Comparison of ENCODE assay signal across 11 cellular contexts in the genomic region with DNA sequence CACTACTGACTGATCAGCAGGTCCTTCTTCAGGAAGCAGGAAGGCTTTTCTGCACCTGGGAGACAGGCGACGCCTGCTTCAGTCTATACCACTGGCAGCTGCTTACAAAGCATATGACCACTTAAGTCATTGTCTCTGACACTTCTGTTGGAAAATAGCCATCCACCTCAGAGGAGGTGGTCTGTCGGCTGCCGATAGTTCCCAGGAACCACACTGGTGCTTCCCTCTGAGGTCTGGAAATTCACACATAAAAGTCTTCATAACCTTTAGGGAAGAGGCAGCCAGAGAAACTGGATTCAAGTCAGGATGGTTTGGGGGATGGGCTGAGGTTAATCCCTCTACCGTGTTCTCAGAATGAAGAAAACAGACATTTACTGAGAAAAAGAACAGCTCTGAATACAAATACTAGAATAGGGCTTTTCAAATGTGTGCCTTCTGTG. TPM values are rescaled to one million over a fixed set of nuclear protein-coding genes. Genes with fewer than 3 reads are reported as not detected.
A peak's percentile ranks its signal among the peaks of the same experiment; 100 is the strongest.
DNase-seq lines count a peak whose midpoint lies in the region; TF ChIP-seq lines count a peak whose summit lies in the region.
"Had no signal": no experiment of that assay in that cellular context is flagged by ENCODE, and none has a peak within 500 bp of the region (broad histone marks: within the 10 kb centered on the region; RNA-seq: fewer than 3 reads in every experiment).

No MANE protein-coding gene starts in this region.

- peak overlapping the region; percentile 20 for H3K4me3 ChIP-seq in BE2C (ENCODE audit: low read depth, low read length)
- H3K4me3 ChIP-seq in mesodermal cell (ENCODE audit: extremely low read depth, insufficient read depth, low read length, poor library complexity, severe bottlenecking): no peak overlapping the region
- H3K4me3 ChIP-seq: psoas muscle had no signal

- peak overlapping the region; percentile 97 for H3K27ac ChIP-seq in mesodermal cell (ENCODE audit: low read depth, low read length, severe bottlenecking)

- no peaks in the 10 kb centered on the region for H3K4me1 Mint-ChIP-seq in activated CD4-positive, alpha-beta memory T cell treated with anti-CD3 and anti-CD28 coated beads, Interleukin-2, amount 10 ng/mL, durations not matched to agents 7 days and 5 days

- no peak for TF ChIP-seq CTCF in BE2C (IDR thresholded peaks at IDR 0.05; ENCODE audit: low read depth, low read length)

- H3K9me3 ChIP-seq in BE2C (no peaks in the 10 kb centered on the region), mesodermal cell (ENCODE audit: control insufficient read depth, low read length) (no peaks in the 10 kb centered on the region)
- H3K9me3 ChIP-seq: psoas muscle had no signal

- no peaks in the 10 kb centered on the region for H3K36me3 Mint-ChIP-seq in activated CD4-positive, alpha-beta memory T cell treated with anti-CD3 and anti-CD28 coated beads, Interleukin-2, amount 10 ng/mL, durations not matched to agents 7 days and 5 days (ENCODE audit: low read depth)

- H3K36me3 ChIP-seq in BE2C: no peaks in the 10 kb centered on the region
- H3K36me3 ChIP-seq in mesodermal cell (ENCODE audit: control insufficient read depth, insufficient read depth, low read length): no peaks in the 10 kb centered on the region

- peaks cover 28% of the 10 kb centered on the region for H3K4me1 ChIP-seq in BE2C
- peaks cover 40% of the 10 kb centered on the region for H3K4me1 ChIP-seq in mesodermal cell (ENCODE audit: control insufficient read depth, insufficient read depth, low read length, poor library complexity, severe bottlenecking)

- H3K27me3 Mint-ChIP-seq in activated CD4-positive, alpha-beta memory T cell treated with anti-CD3 and anti-CD28 coated beads, Interleukin-2, amount 10 ng/mL, durations not matched to agents 7 days and 5 days: peaks cover 13% of the 10 kb centered on the region

- no peaks in the 10 kb centered on the region for H3K27me3 ChIP-seq in BE2C

- DNase-seq in BE2C (peak; percentile 26), NCI-H1092 (lab: John Stamatoyannopoulos, UW) (peak; percentile 21), amniotic epithelial cell (ENCODE audit: low read depth) (peak; percentile 36), RPMI8226 (no peak), EL (no peak)
- DNase-seq in stimulated activated CD4-positive, alpha-beta T cell treated with anti-CD3 and anti-CD28 coated beads, Interleukin-1b, Interleukin-23, amount 100 ng/mL, for 48 hours: no peak
- no peak for DNase-seq in activated CD4-positive, alpha-beta memory T cell treated with anti-CD3 and anti-CD28 coated beads, Interleukin-2, amount 10 ng/mL, durations not matched to agents 7 days and 5 days
- DNase-seq: NCI-H526 treated with DMSO at 0.1 percent for 48 hours, psoas muscle, T-helper 2 cell had no signal

- no peaks in the 10 kb centered on the region for H3K9me3 Mint-ChIP-seq in activated CD4-positive, alpha-beta memory T cell treated with anti-CD3 and anti-CD28 coated beads, Interleukin-2, amount 10 ng/mL, durations not matched to agents 7 days and 5 days

- 58 to 82% methylated on average over 2 of the region's 5 CpGs for WGBS in mesodermal cell (ENCODE audit: insufficient coverage in 2 of 2), 2 experiments

- CTCF ChIA-PET in activated CD4-positive, alpha-beta memory T cell treated with anti-CD3 and anti-CD28 coated beads, Interleukin-2, amount 10 ng/mL, durations not matched to agents 7 days and 5 days (lab: Charles Lee): interaction anchor here (1.4 kb wide), 1 partner anchor 16 kb away, joined by 3 read pairs; the partner anchor contains the start of gene SRP9

- POLR2A ChIA-PET in activated CD4-positive, alpha-beta memory T cell treated with anti-CD3 and anti-CD28 coated beads, Interleukin-2, amount 10 ng/mL, durations not matched to agents 7 days and 5 days (lab: Charles Lee): no interaction called here

- H3K4me3 Mint-ChIP-seq in activated CD4-positive, alpha-beta memory T cell treated with anti-CD3 and anti-CD28 coated beads, Interleukin-2, amount 10 ng/mL, durations not matched to agents 7 days and 5 days: no peak overlapping the region

- no peak overlapping the region for H3K27ac Mint-ChIP-seq in activated CD4-positive, alpha-beta memory T cell treated with anti-CD3 and anti-CD28 coated beads, Interleukin-2, amount 10 ng/mL, durations not matched to agents 7 days and 5 days

RNA-seq across cellular contexts. Expression of gene SRP9, which starts 15.6 kb away (rescaled TPM):
- polyA plus RNA-seq in BE2C (2012; ENCODE audit: insufficient read depth, insufficient read length, low read depth): 555 TPM
- 331 TPM for polyA plus RNA-seq in mesodermal cell (2013, experiment 1 of 2)
- polyA plus RNA-seq in mesodermal cell (2013, experiment 2 of 2): 382 TPM
- 100 to 1,000 TPM; 246 to 253 TPM for total RNA-seq in activated CD4-positive, alpha-beta memory T cell treated with anti-CD3 and anti-CD28 coated beads, Interleukin-2, amount 10 ng/mL, durations not matched to agents 7 days and 5 days

RNA-seq across cellular contexts. Expression of gene EPHX1, which starts 47.9 kb away (rescaled TPM):
- 19.8 TPM for polyA plus RNA-seq in BE2C (2012; ENCODE audit: insufficient read depth, insufficient read length, low read depth)
- 19.0 TPM for polyA plus RNA-seq in mesodermal cell (2013, experiment 1 of 2)
- 18.1 TPM for polyA plus RNA-seq in mesodermal cell (2013, experiment 2 of 2)
- total RNA-seq in activated CD4-positive, alpha-beta memory T cell treated with anti-CD3 and anti-CD28 coated beads, Interleukin-2, amount 10 ng/mL, durations not matched to agents 7 days and 5 days: 1 to 10 TPM in 1 of 2 experiments, under 1 TPM in 1; 0.93 to 1.0 TPM

Comparison
In these comparisons a context has a peak if more than half of its experiments do, and no peak if none do; other contexts are left out.
1. DNase-seq: peak in BE2C (single experiment), NCI-H1092 (single experiment) and amniotic epithelial cell (single experiment); none in stimulated activated CD4-positive, alpha-beta T cell treated with anti-CD3 and anti-CD28 coated beads, Interleukin-1b, Interleukin-23, amount 100 ng/mL, for 48 hours (single experiment), RPMI8226 (single experiment), EL (single experiment) and activated CD4-positive, alpha-beta memory T cell treated with anti-CD3 and anti-CD28 coated beads, Interleukin-2, amount 10 ng/mL, durations not matched to agents 7 days and 5 days (single experiment).